1 cellular context compared by ENCODE assay signal in the genomic region with DNA sequence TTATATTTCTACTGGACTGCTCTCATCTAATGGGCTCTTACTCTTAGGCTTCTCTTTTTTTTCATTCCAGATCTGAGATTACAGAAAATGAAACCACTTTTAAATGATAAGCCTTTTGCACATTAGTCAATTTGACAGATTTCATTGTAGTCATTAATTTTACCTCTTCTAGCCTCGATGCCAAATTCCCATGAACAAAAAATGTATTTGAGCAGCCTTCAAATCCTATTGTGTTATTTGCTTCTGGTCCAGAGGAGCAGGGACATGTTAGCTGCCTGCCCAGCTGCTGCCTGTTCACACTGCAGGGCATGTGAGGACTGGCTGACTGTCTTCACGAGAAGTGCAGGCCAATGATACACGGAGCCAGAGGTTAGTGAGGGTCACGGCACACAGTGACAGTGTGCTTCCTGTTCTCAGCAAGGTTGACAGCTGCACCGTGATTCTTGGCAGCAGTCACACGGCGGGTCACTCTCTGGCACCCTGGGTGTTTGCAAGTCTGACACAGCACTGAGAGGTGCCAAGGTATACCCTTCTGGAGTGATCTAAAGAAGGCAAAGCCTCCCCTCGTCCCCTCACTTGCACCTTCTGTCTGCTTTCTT.
A peak's percentile ranks its signal among the peaks of the same experiment; 100 is the strongest.
TF ChIP-seq lines count a peak whose summit lies in the region.

No MANE protein-coding gene starts in this region.

TF ChIP-seq in HepG2, 621 proteins besides CTCF, POLR2A, EP300 and RAD21 (continued from another document and continues in another):
- TF ChIP-seq, protein P1, sequence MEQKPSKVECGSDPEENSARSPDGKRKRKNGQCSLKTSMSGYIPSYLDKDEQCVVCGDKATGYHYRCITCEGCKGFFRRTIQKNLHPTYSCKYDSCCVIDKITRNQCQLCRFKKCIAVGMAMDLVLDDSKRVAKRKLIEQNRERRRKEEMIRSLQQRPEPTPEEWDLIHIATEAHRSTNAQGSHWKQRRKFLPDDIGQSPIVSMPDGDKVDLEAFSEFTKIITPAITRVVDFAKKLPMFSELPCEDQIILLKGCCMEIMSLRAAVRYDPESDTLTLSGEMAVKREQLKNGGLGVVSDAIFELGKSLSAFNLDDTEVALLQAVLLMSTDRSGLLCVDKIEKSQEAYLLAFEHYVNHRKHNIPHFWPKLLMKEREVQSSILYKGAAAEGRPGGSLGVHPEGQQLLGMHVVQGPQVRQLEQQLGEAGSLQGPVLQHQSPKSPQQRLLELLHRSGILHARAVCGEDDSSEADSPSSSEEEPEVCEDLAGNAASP (CRISPR knock-in tag; IDR thresholded peaks at IDR 0.05; ENCODE audit: borderline replicate concordance), result peak; percentile 94
- no peak for TF ChIP-seq HNRNPL (IDR thresholded peaks at IDR 0.05; ENCODE audit: low read depth, low read length)
- TF ChIP-seq, protein P2, sequence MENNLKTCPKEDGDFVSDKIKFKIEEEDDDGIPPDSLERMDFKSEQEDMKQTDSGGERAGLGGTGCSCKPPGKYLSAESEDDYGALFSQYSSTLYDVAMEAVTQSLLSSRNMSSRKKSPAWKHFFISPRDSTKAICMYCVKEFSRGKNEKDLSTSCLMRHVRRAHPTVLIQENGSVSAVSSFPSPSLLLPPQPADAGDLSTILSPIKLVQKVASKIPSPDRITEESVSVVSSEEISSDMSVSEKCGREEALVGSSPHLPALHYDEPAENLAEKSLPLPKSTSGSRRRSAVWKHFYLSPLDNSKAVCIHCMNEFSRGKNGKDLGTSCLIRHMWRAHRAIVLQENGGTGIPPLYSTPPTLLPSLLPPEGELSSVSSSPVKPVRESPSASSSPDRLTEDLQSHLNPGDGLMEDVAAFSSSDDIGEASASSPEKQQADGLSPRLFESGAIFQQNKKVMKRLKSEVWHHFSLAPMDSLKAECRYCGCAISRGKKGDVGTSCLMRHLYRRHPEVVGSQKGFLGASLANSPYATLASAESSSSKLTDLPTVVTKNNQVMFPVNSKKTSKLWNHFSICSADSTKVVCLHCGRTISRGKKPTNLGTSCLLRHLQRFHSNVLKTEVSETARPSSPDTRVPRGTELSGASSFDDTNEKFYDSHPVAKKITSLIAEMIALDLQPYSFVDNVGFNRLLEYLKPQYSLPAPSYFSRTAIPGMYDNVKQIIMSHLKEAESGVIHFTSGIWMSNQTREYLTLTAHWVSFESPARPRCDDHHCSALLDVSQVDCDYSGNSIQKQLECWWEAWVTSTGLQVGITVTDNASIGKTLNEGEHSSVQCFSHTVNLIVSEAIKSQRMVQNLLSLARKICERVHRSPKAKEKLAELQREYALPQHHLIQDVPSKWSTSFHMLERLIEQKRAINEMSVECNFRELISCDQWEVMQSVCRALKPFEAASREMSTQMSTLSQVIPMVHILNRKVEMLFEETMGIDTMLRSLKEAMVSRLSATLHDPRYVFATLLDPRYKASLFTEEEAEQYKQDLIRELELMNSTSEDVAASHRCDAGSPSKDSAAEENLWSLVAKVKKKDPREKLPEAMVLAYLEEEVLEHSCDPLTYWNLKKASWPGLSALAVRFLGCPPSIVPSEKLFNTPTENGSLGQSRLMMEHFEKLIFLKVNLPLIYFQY (CRISPR knock-in tag; IDR thresholded peaks at IDR 0.05; ENCODE audit: borderline replicate concordance), result no peak
- TF ChIP-seq, protein P3, sequence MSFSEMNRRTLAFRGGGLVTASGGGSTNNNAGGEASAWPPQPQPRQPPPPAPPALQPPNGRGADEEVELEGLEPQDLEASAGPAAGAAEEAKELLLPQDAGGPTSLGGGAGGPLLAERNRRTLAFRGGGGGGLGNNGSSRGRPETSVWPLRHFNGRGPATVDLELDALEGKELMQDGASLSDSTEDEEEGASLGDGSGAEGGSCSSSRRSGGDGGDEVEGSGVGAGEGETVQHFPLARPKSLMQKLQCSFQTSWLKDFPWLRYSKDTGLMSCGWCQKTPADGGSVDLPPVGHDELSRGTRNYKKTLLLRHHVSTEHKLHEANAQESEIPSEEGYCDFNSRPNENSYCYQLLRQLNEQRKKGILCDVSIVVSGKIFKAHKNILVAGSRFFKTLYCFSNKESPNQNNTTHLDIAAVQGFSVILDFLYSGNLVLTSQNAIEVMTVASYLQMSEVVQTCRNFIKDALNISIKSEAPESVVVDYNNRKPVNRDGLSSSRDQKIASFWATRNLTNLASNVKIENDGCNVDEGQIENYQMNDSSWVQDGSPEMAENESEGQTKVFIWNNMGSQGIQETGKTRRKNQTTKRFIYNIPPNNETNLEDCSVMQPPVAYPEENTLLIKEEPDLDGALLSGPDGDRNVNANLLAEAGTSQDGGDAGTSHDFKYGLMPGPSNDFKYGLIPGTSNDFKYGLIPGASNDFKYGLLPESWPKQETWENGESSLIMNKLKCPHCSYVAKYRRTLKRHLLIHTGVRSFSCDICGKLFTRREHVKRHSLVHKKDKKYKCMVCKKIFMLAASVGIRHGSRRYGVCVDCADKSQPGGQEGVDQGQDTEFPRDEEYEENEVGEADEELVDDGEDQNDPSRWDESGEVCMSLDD (CRISPR knock-in tag; IDR thresholded peaks at IDR 0.05; ENCODE audit: borderline replicate concordance), result no peak
- TF ChIP-seq ZNF17 (CRISPR knock-in tag; IDR thresholded peaks at IDR 0.05), result no peak
- TF ChIP-seq, protein P4, sequence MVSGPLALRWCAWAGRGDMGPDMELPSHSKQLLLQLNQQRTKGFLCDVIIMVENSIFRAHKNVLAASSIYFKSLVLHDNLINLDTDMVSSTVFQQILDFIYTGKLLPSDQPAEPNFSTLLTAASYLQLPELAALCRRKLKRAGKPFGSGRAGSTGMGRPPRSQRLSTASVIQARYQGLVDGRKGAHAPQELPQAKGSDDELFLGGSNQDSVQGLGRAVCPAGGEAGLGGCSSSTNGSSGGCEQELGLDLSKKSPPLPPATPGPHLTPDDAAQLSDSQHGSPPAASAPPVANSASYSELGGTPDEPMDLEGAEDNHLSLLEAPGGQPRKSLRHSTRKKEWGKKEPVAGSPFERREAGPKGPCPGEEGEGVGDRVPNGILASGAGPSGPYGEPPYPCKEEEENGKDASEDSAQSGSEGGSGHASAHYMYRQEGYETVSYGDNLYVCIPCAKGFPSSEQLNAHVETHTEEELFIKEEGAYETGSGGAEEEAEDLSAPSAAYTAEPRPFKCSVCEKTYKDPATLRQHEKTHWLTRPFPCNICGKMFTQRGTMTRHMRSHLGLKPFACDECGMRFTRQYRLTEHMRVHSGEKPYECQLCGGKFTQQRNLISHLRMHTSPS (CRISPR knock-in tag; IDR thresholded peaks at IDR 0.05; ENCODE audit: low read depth), result peak; percentile 77; the same call in 1 of the 2 replicates
- TF ChIP-seq, protein P5, sequence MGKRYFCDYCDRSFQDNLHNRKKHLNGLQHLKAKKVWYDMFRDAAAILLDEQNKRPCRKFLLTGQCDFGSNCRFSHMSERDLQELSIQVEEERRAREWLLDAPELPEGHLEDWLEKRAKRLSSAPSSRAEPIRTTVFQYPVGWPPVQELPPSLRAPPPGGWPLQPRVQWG (CRISPR knock-in tag; IDR thresholded peaks at IDR 0.05; ENCODE audit: borderline replicate concordance, low read depth), result no peak
- TF ChIP-seq, protein P6, sequence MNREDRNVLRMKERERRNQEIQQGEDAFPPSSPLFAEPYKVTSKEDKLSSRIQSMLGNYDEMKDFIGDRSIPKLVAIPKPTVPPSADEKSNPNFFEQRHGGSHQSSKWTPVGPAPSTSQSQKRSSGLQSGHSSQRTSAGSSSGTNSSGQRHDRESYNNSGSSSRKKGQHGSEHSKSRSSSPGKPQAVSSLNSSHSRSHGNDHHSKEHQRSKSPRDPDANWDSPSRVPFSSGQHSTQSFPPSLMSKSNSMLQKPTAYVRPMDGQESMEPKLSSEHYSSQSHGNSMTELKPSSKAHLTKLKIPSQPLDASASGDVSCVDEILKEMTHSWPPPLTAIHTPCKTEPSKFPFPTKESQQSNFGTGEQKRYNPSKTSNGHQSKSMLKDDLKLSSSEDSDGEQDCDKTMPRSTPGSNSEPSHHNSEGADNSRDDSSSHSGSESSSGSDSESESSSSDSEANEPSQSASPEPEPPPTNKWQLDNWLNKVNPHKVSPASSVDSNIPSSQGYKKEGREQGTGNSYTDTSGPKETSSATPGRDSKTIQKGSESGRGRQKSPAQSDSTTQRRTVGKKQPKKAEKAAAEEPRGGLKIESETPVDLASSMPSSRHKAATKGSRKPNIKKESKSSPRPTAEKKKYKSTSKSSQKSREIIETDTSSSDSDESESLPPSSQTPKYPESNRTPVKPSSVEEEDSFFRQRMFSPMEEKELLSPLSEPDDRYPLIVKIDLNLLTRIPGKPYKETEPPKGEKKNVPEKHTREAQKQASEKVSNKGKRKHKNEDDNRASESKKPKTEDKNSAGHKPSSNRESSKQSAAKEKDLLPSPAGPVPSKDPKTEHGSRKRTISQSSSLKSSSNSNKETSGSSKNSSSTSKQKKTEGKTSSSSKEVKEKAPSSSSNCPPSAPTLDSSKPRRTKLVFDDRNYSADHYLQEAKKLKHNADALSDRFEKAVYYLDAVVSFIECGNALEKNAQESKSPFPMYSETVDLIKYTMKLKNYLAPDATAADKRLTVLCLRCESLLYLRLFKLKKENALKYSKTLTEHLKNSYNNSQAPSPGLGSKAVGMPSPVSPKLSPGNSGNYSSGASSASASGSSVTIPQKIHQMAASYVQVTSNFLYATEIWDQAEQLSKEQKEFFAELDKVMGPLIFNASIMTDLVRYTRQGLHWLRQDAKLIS (CRISPR knock-in tag; IDR thresholded peaks at IDR 0.05), result no peak
- TF ChIP-seq, protein P7, sequence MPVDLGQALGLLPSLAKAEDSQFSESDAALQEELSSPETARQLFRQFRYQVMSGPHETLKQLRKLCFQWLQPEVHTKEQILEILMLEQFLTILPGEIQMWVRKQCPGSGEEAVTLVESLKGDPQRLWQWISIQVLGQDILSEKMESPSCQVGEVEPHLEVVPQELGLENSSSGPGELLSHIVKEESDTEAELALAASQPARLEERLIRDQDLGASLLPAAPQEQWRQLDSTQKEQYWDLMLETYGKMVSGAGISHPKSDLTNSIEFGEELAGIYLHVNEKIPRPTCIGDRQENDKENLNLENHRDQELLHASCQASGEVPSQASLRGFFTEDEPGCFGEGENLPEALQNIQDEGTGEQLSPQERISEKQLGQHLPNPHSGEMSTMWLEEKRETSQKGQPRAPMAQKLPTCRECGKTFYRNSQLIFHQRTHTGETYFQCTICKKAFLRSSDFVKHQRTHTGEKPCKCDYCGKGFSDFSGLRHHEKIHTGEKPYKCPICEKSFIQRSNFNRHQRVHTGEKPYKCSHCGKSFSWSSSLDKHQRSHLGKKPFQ (CRISPR knock-in tag; IDR thresholded peaks at IDR 0.05; ENCODE audit: insufficient replicate concordance), result peak; percentile 73
- TF ChIP-seq ZNF546 (CRISPR knock-in tag; conservative IDR thresholded peaks at IDR 0.05), result no peak
- TF ChIP-seq HHEX (CRISPR knock-in tag; IDR thresholded peaks at IDR 0.05), result no peak
- TF ChIP-seq FOSL2 (CRISPR knock-in tag; IDR thresholded peaks at IDR 0.05), result peak; percentile 30; the same call in 1 of the 2 replicates
- TF ChIP-seq ZNF317 (CRISPR knock-in tag; IDR thresholded peaks at IDR 0.05), result no peak
- TF ChIP-seq GZF1 (CRISPR knock-in tag; IDR thresholded peaks at IDR 0.05), result no peak
- TF ChIP-seq ELF1 (CRISPR knock-in tag; IDR thresholded peaks at IDR 0.05), result 0 out of 2 replicates have a peak, but pooled peaks have one; percentile 17
- TF ChIP-seq, protein P8, sequence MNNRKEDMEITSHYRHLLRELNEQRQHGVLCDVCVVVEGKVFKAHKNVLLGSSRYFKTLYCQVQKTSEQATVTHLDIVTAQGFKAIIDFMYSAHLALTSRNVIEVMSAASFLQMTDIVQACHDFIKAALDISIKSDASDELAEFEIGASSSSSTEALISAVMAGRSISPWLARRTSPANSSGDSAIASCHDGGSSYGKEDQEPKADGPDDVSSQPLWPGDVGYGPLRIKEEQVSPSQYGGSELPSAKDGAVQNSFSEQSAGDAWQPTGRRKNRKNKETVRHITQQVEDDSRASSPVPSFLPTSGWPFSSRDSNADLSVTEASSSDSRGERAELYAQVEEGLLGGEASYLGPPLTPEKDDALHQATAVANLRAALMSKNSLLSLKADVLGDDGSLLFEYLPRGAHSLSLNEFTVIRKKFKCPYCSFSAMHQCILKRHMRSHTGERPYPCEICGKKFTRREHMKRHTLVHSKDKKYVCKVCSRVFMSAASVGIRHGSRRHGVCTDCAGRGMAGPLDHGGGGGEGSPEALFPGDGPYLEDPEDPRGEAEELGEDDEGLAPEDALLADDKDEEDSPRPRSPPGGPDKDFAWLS (CRISPR knock-in tag; IDR thresholded peaks at IDR 0.05; ENCODE audit: borderline replicate concordance), result no peak
- TF ChIP-seq RARA (CRISPR knock-in tag; IDR thresholded peaks at IDR 0.05), result peak; percentile 67
- TF ChIP-seq ZMYM4 (CRISPR knock-in tag; IDR thresholded peaks at IDR 0.05), result peak; percentile 55; the same call in 1 of the 2 replicates
- TF ChIP-seq, protein P9, sequence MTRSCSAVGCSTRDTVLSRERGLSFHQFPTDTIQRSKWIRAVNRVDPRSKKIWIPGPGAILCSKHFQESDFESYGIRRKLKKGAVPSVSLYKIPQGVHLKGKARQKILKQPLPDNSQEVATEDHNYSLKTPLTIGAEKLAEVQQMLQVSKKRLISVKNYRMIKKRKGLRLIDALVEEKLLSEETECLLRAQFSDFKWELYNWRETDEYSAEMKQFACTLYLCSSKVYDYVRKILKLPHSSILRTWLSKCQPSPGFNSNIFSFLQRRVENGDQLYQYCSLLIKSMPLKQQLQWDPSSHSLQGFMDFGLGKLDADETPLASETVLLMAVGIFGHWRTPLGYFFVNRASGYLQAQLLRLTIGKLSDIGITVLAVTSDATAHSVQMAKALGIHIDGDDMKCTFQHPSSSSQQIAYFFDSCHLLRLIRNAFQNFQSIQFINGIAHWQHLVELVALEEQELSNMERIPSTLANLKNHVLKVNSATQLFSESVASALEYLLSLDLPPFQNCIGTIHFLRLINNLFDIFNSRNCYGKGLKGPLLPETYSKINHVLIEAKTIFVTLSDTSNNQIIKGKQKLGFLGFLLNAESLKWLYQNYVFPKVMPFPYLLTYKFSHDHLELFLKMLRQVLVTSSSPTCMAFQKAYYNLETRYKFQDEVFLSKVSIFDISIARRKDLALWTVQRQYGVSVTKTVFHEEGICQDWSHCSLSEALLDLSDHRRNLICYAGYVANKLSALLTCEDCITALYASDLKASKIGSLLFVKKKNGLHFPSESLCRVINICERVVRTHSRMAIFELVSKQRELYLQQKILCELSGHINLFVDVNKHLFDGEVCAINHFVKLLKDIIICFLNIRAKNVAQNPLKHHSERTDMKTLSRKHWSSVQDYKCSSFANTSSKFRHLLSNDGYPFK (CRISPR knock-in tag; IDR thresholded peaks at IDR 0.05; ENCODE audit: borderline replicate concordance), result no peak
- TF ChIP-seq, protein P10, sequence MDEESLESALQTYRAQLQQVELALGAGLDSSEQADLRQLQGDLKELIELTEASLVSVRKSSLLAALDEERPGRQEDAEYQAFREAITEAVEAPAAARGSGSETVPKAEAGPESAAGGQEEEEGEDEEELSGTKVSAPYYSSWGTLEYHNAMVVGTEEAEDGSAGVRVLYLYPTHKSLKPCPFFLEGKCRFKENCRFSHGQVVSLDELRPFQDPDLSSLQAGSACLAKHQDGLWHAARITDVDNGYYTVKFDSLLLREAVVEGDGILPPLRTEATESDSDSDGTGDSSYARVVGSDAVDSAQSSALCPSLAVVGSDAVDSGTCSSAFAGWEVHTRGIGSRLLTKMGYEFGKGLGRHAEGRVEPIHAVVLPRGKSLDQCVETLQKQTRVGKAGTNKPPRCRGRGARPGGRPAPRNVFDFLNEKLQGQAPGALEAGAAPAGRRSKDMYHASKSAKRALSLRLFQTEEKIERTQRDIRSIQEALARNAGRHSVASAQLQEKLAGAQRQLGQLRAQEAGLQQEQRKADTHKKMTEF (CRISPR knock-in tag; IDR thresholded peaks at IDR 0.05), result 0 out of 2 replicates have a peak, but pooled peaks have one; percentile 18
- no peak for TF ChIP-seq POLR2AphosphoS2 (IDR thresholded peaks at IDR 0.05; ENCODE audit: low read depth, low read length)
- no peak for TF ChIP-seq RAD51 (IDR thresholded peaks at IDR 0.05; ENCODE audit: borderline replicate concordance)
- no peak for TF ChIP-seq ZSCAN22 (CRISPR knock-in tag; IDR thresholded peaks at IDR 0.05)
- TF ChIP-seq ZFY (CRISPR knock-in tag; IDR thresholded peaks at IDR 0.05), result peak; percentile 31; the same call in 1 of the 2 replicates
- TF ChIP-seq, protein P11, sequence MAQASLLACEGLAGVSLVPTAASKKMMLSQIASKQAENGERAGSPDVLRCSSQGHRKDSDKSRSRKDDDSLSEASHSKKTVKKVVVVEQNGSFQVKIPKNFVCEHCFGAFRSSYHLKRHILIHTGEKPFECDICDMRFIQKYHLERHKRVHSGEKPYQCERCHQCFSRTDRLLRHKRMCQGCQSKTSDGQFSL (CRISPR knock-in tag; IDR thresholded peaks at IDR 0.05), result no peak
- TF ChIP-seq GABPB1 (CRISPR knock-in tag; IDR thresholded peaks at IDR 0.05), result peak; percentile 47
- TF ChIP-seq SALL1 (CRISPR knock-in tag; IDR thresholded peaks at IDR 0.05), result peak; percentile 77
